In the genomic region with DNA sequence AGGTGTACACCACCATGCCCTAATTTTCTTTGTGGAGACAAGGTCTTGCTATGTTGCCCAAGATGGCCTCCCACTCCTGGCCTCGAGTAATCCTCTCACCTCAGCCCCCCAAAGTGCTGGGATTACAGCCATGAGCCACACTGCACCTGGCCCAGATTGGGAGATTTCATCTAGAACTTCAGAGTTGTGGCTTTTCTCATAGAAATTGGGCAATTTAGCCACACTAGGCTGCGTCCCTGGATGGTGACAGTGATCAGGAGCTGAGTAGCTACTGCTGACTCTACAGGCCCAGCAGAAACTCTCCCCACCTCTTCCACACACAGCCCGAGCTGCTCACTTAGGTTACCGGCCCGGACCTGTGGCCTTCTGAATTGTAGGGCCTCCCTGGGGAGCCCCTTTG, we compare ENCODE assay signal across 16 cellular contexts.
"Had no signal": no experiment of that assay in that cellular context is flagged by ENCODE, and none has a peak within 500 bp of the region (broad histone marks: within the 10 kb centered on the region; RNA-seq: fewer than 3 reads in every experiment).

No MANE protein-coding gene starts in this region.

- H3K36me3 ChIP-seq: ascending aorta, breast epithelium, left ventricle myocardium inferior, tibial artery, uterus had no signal

- H3K27me3 ChIP-seq: ascending aorta, breast epithelium, uterus had no signal

- H3K4me1 ChIP-seq: ascending aorta, breast epithelium, uterus had no signal

- H3K27ac ChIP-seq: ascending aorta, breast epithelium, left ventricle myocardium inferior, tibial artery, uterus had no signal

- H3K9me3 Mint-ChIP-seq: activated T-helper 1 cell treated with anti-CD3 and anti-CD28 coated beads, Interleukin-12 subunit alpha, Interleukin-12 subunit beta, Interleukin-2, Interleukin-4 antibody, amounts not matched to agents 30 ng/mL and 10 ng/mL and 1 ng/mL, durations not matched to agents 14 hours and 24 hours and 36 hours had no signal

- H3K36me3 Mint-ChIP-seq: naive thymus-derived CD4-positive, alpha-beta T cell had no signal

- H3K4me3 ChIP-seq: ascending aorta, breast epithelium, left ventricle myocardium inferior, mucosa of descending colon, tibial artery, uterus had no signal

- H3K9me3 ChIP-seq: ascending aorta, breast epithelium, left ventricle myocardium inferior, mucosa of descending colon, tibial artery, uterus had no signal

- H3K4me3 Mint-ChIP-seq: activated T-helper 1 cell treated with anti-CD3 and anti-CD28 coated beads, Interleukin-12 subunit alpha, Interleukin-12 subunit beta, Interleukin-2, Interleukin-4 antibody, amounts not matched to agents 30 ng/mL and 10 ng/mL and 1 ng/mL, durations not matched to agents 14 hours and 24 hours and 36 hours had no signal

- H3K27ac Mint-ChIP-seq: activated T-helper 1 cell treated with anti-CD3 and anti-CD28 coated beads, Interleukin-12 subunit alpha, Interleukin-12 subunit beta, Interleukin-2, Interleukin-4 antibody, amounts not matched to agents 30 ng/mL and 10 ng/mL and 1 ng/mL, durations not matched to agents 14 hours and 24 hours and 36 hours had no signal

- ATAC-seq: mucosa of descending colon; naive thymus-derived CD4-positive, alpha-beta T cell had no signal

- DNase-seq: activated CD4-positive, alpha-beta T cell treated with anti-CD3 and anti-CD28 coated beads for 48 hours; activated naive CD4-positive, alpha-beta T cell treated with Interleukin-2 at 50 U/mL for 16 hours; cerebellar nuclear complex; effector memory CD4-positive, alpha-beta T cell; foreskin melanocyte; left ventricle myocardium inferior; mucosa of descending colon; naive thymus-derived CD4-positive, alpha-beta T cell; stimulated activated CD4-positive, alpha-beta T cell treated with anti-CD3 and anti-CD28 coated beads, Interleukin-12 subunit alpha, Interleukin-12 subunit beta, amount 100 ng/mL, for 4 hours; stimulated activated CD4-positive, alpha-beta T cell treated with anti-CD3 and anti-CD28 coated beads, Interleukin-2, amount 100 ng/mL, for 24 hours; stimulated activated naive CD4-positive, alpha-beta T cell; tibial artery; uterus had no signal
